ENCODE assay signal across 26 cellular contexts in genomic region chr6:104630522-104630921, GRCh38.
"Had no signal": no experiment of that assay in that cellular context is flagged by ENCODE, and none has a peak within 500 bp of the region (broad histone marks: within the 10 kb centered on the region; RNA-seq: fewer than 3 reads in every experiment).

No MANE protein-coding gene starts in this region.

- H3K27me3 Mint-ChIP-seq: dendritic cell treated with granulocyte-macrophage colony-stimulating factor and Interleukin-4, amounts not matched to agents 40 ng/mL and 50 ng/mL, for 4 days had no signal

- H3K9me3 Mint-ChIP-seq: central memory CD8-positive, alpha-beta T cell; endodermal cell; naive thymus-derived CD4-positive, alpha-beta T cell; stimulated activated effector memory CD8-positive, alpha-beta T cell treated with anti-CD3 and anti-CD28 coated beads, Interleukin-12 subunit alpha, Interleukin-12 subunit beta, amount 100 ng/mL, for 72 hours; type B pancreatic cell had no signal

- H3K27ac ChIP-seq: colonic mucosa, epithelial cell of prostate, foreskin keratinocyte, ovary, psoas muscle, thyroid gland had no signal

- H3K27me3 ChIP-seq: colonic mucosa, foreskin keratinocyte, ovary, sigmoid colon, stomach, thyroid gland had no signal

- H3K27ac Mint-ChIP-seq: dendritic cell treated with granulocyte-macrophage colony-stimulating factor and Interleukin-4, amounts not matched to agents 40 ng/mL and 50 ng/mL, for 4 days; endodermal cell; naive thymus-derived CD4-positive, alpha-beta T cell; nephron; stimulated activated effector memory CD8-positive, alpha-beta T cell treated with anti-CD3 and anti-CD28 coated beads, Interleukin-12 subunit alpha, Interleukin-12 subunit beta, amount 100 ng/mL, for 72 hours; type B pancreatic cell had no signal

- H3K4me3 ChIP-seq: colonic mucosa, ovary, psoas muscle, sigmoid colon, stomach, thyroid gland had no signal

- H3K4me3 Mint-ChIP-seq: central memory CD8-positive, alpha-beta T cell; dendritic cell treated with granulocyte-macrophage colony-stimulating factor and Interleukin-4, amounts not matched to agents 40 ng/mL and 50 ng/mL, for 4 days; endodermal cell; naive thymus-derived CD4-positive, alpha-beta T cell; nephron; stimulated activated effector memory CD8-positive, alpha-beta T cell treated with anti-CD3 and anti-CD28 coated beads, Interleukin-12 subunit alpha, Interleukin-12 subunit beta, amount 100 ng/mL, for 72 hours; type B pancreatic cell had no signal

- H3K36me3 Mint-ChIP-seq: naive thymus-derived CD4-positive, alpha-beta T cell; stimulated activated effector memory CD8-positive, alpha-beta T cell treated with anti-CD3 and anti-CD28 coated beads, Interleukin-12 subunit alpha, Interleukin-12 subunit beta, amount 100 ng/mL, for 72 hours; type B pancreatic cell had no signal

- H3K36me3 ChIP-seq: colonic mucosa, ovary, sigmoid colon, stomach, thyroid gland had no signal

- H3K4me1 Mint-ChIP-seq: central memory CD8-positive, alpha-beta T cell; naive thymus-derived CD4-positive, alpha-beta T cell; nephron; stimulated activated effector memory CD8-positive, alpha-beta T cell treated with anti-CD3 and anti-CD28 coated beads, Interleukin-12 subunit alpha, Interleukin-12 subunit beta, amount 100 ng/mL, for 72 hours had no signal

- ATAC-seq: esophagus mucosa; foreskin keratinocyte; left lobe of liver; naive thymus-derived CD4-positive, alpha-beta T cell; psoas muscle; right cardiac atrium; stimulated activated effector memory CD8-positive, alpha-beta T cell treated with anti-CD3 and anti-CD28 coated beads, Interleukin-12 subunit alpha, Interleukin-12 subunit beta, amount 100 ng/mL, for 72 hours had no signal

- H3K4me1 ChIP-seq: colonic mucosa, psoas muscle, sigmoid colon, stomach, thyroid gland had no signal

- DNase-seq: colonic mucosa; effector CD8-positive, alpha-beta T cell; endodermal cell; foreskin keratinocyte; head of caudate nucleus; kidney; naive thymus-derived CD4-positive, alpha-beta T cell; nucleus accumbens; ovary; posterior cingulate gyrus; psoas muscle; right cardiac atrium; sigmoid colon; stimulated activated CD4-positive, alpha-beta T cell treated with anti-CD3 and anti-CD28 coated beads, Interleukin-2, amount 100 ng/mL, for 24 hours; stimulated activated CD4-positive, alpha-beta T cell treated with anti-CD3 and anti-CD28 coated beads, Interleukin-4, amount 100 ng/mL, for 24 hours; stimulated activated naive CD4-positive, alpha-beta T cell treated with Interleukin-2 at 50 U/mL for 16 hours; stomach; thyroid gland had no signal

- H3K9me3 ChIP-seq: colonic mucosa, ovary, psoas muscle, sigmoid colon, stomach, thyroid gland had no signal
